In genomic region chr11:64868904-64869570, GRCh38 we compare ENCODE assay signal across 8 cellular contexts. TPM values are rescaled to one million over a fixed set of nuclear protein-coding genes. Genes with fewer than 3 reads are reported as not detected.
DNase-seq lines count a peak whose midpoint lies in the region; ATAC-seq and TF ChIP-seq lines count a peak whose summit lies in the region.

No MANE protein-coding gene starts in this region.

- no peak for TF ChIP-seq CTCF in PC-3 (conservative IDR thresholded peaks at IDR 0.05; ENCODE audit: low read depth, low read length)
- TF ChIP-seq CTCF in chondrocyte (IDR thresholded peaks at IDR 0.05), result no peak

- no peak overlapping the region for H2AFZ ChIP-seq in PC-3 (ENCODE audit: low read length)

- peak overlapping the region; percentile 50 for H3K9ac ChIP-seq in PC-3 (ENCODE audit: low read length)

- H3K36me3 ChIP-seq in PC-3 (ENCODE audit: low read depth, low read length), result peaks cover 40% of the 10 kb centered on the region

- H3K27ac ChIP-seq in PC-3 (ENCODE audit: low read length), result peak overlapping the region; percentile 81

- BruUV-seq in PC-3 (replicated peaks; lab: Mats Ljungman, UMichigan), result no TSS peak

- CTCF ChIA-PET in PC-3 (lab: Charles Lee), result interaction anchor here (0.6 to 3.3 kb wide), 6 partner anchors 8 to 25 kb away, joined by 3 to 20 read pairs (median 6); partner anchors contain the start of gene CDC42BPG

- peaks cover 4% of the 10 kb centered on the region for H3K9me3 Mint-ChIP-seq in chondrocyte (ENCODE audit: low read depth)
- H3K9me3 Mint-ChIP-seq in naive thymus-derived CD8-positive, alpha-beta T cell, result peaks cover 0 to 4% (median 0%) of the 10 kb centered on the region in 9 donors

- no peaks in the 10 kb centered on the region for H3K27me3 Mint-ChIP-seq in chondrocyte (ENCODE audit: low read depth)
- H3K27me3 Mint-ChIP-seq in naive thymus-derived CD8-positive, alpha-beta T cell, result no peaks in the 10 kb centered on the region

- peaks cover 16% of the 10 kb centered on the region for H3K36me3 Mint-ChIP-seq in chondrocyte (ENCODE audit: low read depth)
- H3K36me3 Mint-ChIP-seq in naive thymus-derived CD8-positive, alpha-beta T cell, result peaks cover 4 to 55% (median 18%) of the 10 kb centered on the region in 3 donors

- POLR2A ChIA-PET in PC-3 (lab: Charles Lee; ENCODE audit: unreplicated experiment), result interaction anchor here (0.6 to 2.3 kb wide), 11 partner anchors 8 to 542 kb away, joined by 3 to 23 read pairs (median 5); partner anchors contain the start of genes CDC42BPG and EHD1
- POLR2A ChIA-PET in naive thymus-derived CD8-positive, alpha-beta T cell (lab: Charles Lee), result interaction anchor here (0.8 to 45.7 kb wide), 6 partner anchors 9 to 701 kb away, joined by 5 to 2449 read pairs (median 14); partner anchors contain the start of genes CDC42BPG, EHD1, MAP4K2 and SF1

- H3F3A ChIP-seq in PC-3 (ENCODE audit: low read length, unreplicated experiment), result peaks cover 20% of the 10 kb centered on the region

- peak; percentile 13 for DNase-seq in DMS79 (lab: John Stamatoyannopoulos, UW)
- DNase-seq in PC-3, result peak; percentile 97
- DNase-seq in chondrocyte (ENCODE audit: low spot score), result no peak
- peak in 4 of 10 donors; percentile 44 to 67 (median 44) for DNase-seq in naive thymus-derived CD8-positive, alpha-beta T cell
- no peak for DNase-seq in HuH-7.5 (ENCODE audit: low spot score)
- no peak for DNase-seq in MV-4-11 (lab: John Stamatoyannopoulos, UW)
- DNase-seq in DMS114 treated with DMSO at 0.1 percent for 48 hours (lab: John Stamatoyannopoulos, UW; ENCODE audit: unreplicated experiment), result no peak

- peaks cover 81% of the 10 kb centered on the region for H3K4me1 ChIP-seq in PC-3 (ENCODE audit: insufficient read depth, low read length)

- H3K4me2 ChIP-seq in PC-3 (ENCODE audit: low read length), result peak overlapping the region; percentile 69

- H3K9me2 ChIP-seq in PC-3 (replicated peaks; ENCODE audit: low read length), result no peaks in the 10 kb centered on the region

- H3K4me3 ChIP-seq in PC-3 (ENCODE audit: low read length), result peak overlapping the region; percentile 31

- peaks cover 91% of the 10 kb centered on the region for H3K79me2 ChIP-seq in PC-3 (ENCODE audit: low read length)

- peaks cover 87% of the 10 kb centered on the region for H3K4me1 Mint-ChIP-seq in chondrocyte (ENCODE audit: low read depth)
- peaks cover 42 to 93% (median 87%) of the 10 kb centered on the region in 4 donors for H3K4me1 Mint-ChIP-seq in naive thymus-derived CD8-positive, alpha-beta T cell

- peaks cover 43% of the 10 kb centered on the region; the same call in 1 of the 2 replicates for H4K20me1 ChIP-seq in PC-3 (ENCODE audit: low read length)

- H3K27me3 ChIP-seq in PC-3 (ENCODE audit: low read length), result no peaks in the 10 kb centered on the region

- H3K9me3 ChIP-seq in PC-3 (ENCODE audit: low read length), result no peaks in the 10 kb centered on the region

- peak overlapping the region; percentile 19 for H3K4me3 Mint-ChIP-seq in chondrocyte (ENCODE audit: unreplicated experiment)
- peak overlapping the region; percentile 73 to 87 (median 80) for H3K4me3 Mint-ChIP-seq in naive thymus-derived CD8-positive, alpha-beta T cell

- intact Hi-C loops in PC-3 (cut with micrococcal nuclease), result loop anchor here (1.0 kb wide), 2 partner anchors 9 to 14 kb away; partner anchors contain the start of gene EHD1

- ATAC-seq in PC-3 (peak; percentile 78), HG03280 (IDR thresholded peaks at IDR 0.05; ENCODE audit: unreplicated experiment) (no peak)
- ATAC-seq in naive thymus-derived CD8-positive, alpha-beta T cell, result peak; percentile 67 to 75

- H3K27ac Mint-ChIP-seq in chondrocyte (ENCODE audit: unreplicated experiment), result peak overlapping the region; percentile 81
- H3K27ac Mint-ChIP-seq in naive thymus-derived CD8-positive, alpha-beta T cell, result peak overlapping the region; percentile 91 to 96 (median 94)

RNA-seq across cellular contexts. Expression of gene EHD1, which starts 9.4 kb away (rescaled TPM):
- total RNA-seq in PC-3 (2014; rRNA removed) (340 and 370 TPM in 2 replicates), chondrocyte (78.9 to 129 TPM (median 111 TPM) in 3 replicates)
- 100 to 1,000 TPM; 217 to 226 TPM for total RNA-seq in naive thymus-derived CD8-positive, alpha-beta T cell
- polyA plus RNA-seq in naive thymus-derived CD8-positive, alpha-beta T cell, result 100 to 1,000 TPM; 137 to 164 (median 154) TPM

RNA-seq across cellular contexts. Expression of gene CDC42BPG, which starts 24.6 kb away (rescaled TPM):
- total RNA-seq in PC-3 (2014; rRNA removed), result 14.5 and 30.5 TPM in 2 replicates
- total RNA-seq in chondrocyte, result 0.17 to 0.46 TPM (median 0.35 TPM) in 3 replicates
- 10 to 100 TPM in 1 of 2 experiments, 1 to 10 TPM in 1; 9.0 to 10.3 TPM for total RNA-seq in naive thymus-derived CD8-positive, alpha-beta T cell
- under 1 TPM; 0.09 to 0.38 (median 0.13) TPM for polyA plus RNA-seq in naive thymus-derived CD8-positive, alpha-beta T cell

RNA-seq across cellular contexts. Expression of gene ATG2A, which starts 48.0 kb away (rescaled TPM):
- total RNA-seq in PC-3 (2014; rRNA removed), result 45.6 and 51.4 TPM in 2 replicates
- 15.2 to 21.9 TPM (median 16.3 TPM) in 3 replicates for total RNA-seq in chondrocyte
- 10 to 100 TPM; 39.5 to 41.4 TPM for total RNA-seq in naive thymus-derived CD8-positive, alpha-beta T cell
- 1 to 10 TPM; 3.4 to 4.2 (median 3.6) TPM for polyA plus RNA-seq in naive thymus-derived CD8-positive, alpha-beta T cell

RNA-seq across cellular contexts. Expression of gene PPP2R5B, which starts 55.5 kb away (rescaled TPM):
- total RNA-seq in PC-3 (2014; rRNA removed) (24.9 and 31.3 TPM in 2 replicates), chondrocyte (21.7 to 33.2 TPM (median 29.3 TPM) in 3 replicates)
- total RNA-seq in naive thymus-derived CD8-positive, alpha-beta T cell, result 10 to 100 TPM; 13.4 to 16.0 TPM
- polyA plus RNA-seq in naive thymus-derived CD8-positive, alpha-beta T cell, result 1 to 10 TPM; 4.7 to 6.6 (median 5.3) TPM

RNA-seq across cellular contexts. Expression of gene MEN1, which starts 58.7 kb away (rescaled TPM):
- total RNA-seq in PC-3 (2014; rRNA removed), result 46.1 and 54.1 TPM in 2 replicates
- total RNA-seq in chondrocyte, result 19.5 to 26.4 TPM (median 20.4 TPM) in 3 replicates
- total RNA-seq in naive thymus-derived CD8-positive, alpha-beta T cell, result 10 to 100 TPM; 50.7 to 54.1 TPM
- 10 to 100 TPM; 22.1 to 57.4 (median 36.1) TPM for polyA plus RNA-seq in naive thymus-derived CD8-positive, alpha-beta T cell

Comparison
In these comparisons a context has a peak if more than half of its experiments do, and no peak if none do; other contexts are left out.
1. DNase-seq: peak in DMS79 (single experiment) and PC-3 (single experiment); none in chondrocyte (single experiment), HuH-7.5 (single experiment), MV-4-11 (single experiment) and DMS114 treated with DMSO at 0.1 percent for 48 hours (single experiment).